ENCODE assay signal across 10 cellular contexts in the genomic region with DNA sequence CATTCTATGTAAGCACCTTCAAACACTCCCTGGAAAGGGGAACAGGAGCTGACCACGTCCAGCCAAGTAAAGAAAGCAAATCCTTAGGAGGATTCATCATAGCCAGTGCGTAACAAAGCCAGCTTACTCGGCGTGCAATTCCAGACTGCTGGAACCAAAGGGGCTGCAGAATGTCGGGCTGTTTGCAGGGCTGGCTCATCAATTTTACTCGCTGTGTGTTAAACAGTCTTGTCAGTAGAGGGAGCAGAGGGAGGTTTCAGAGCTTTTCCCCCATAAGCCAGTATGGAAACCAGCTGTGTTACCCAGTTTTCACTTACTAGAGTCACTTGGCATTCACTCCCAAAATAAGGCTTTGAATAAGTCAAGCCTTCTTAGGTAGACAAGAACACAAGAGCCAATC.
DNase-seq lines count a peak whose midpoint lies in the region; ATAC-seq, FAIRE-seq and TF ChIP-seq lines count a peak whose summit lies in the region.
"Had no signal": no experiment of that assay in that cellular context is flagged by ENCODE, and none has a peak within 500 bp of the region (broad histone marks: within the 10 kb centered on the region; RNA-seq: fewer than 3 reads in every experiment).

No MANE protein-coding gene starts in this region.

- TF ChIP-seq CTCF in LNCaP clone FGC (IDR thresholded peaks at IDR 0.05; ENCODE audit: control insufficient read depth, extremely low read depth, insufficient read depth) = peak; percentile 31; the same call in 1 of the 2 replicates
- TF ChIP-seq CTCF in bronchial epithelial cell (IDR thresholded peaks at IDR 0.05; ENCODE audit: insufficient read depth, low read length, severe bottlenecking) = peak; percentile 38

- DNase-seq in GM04503 (ENCODE audit: low read depth) = peak; percentile 33
- no peak for DNase-seq in LNCaP clone FGC (ENCODE audit: low read depth)
- peak; percentile 17 for DNase-seq in bronchial epithelial cell (ENCODE audit: low read depth)
- peak; percentile 50 for DNase-seq in myocyte (ENCODE audit: low read depth)
- DNase-seq in OCI-M1 (lab: John Stamatoyannopoulos, UW) = no peak
- no peak for DNase-seq in UCSD-AML1 (lab: John Stamatoyannopoulos, UW; ENCODE audit: unreplicated experiment)
- DNase-seq: left cardiac atrium; stimulated activated naive CD8-positive, alpha-beta T cell treated with anti-CD3 and anti-CD28 coated beads, Interleukin-15, amount 100 ng/mL, for 72 hours had no signal

- H3K4me3 ChIP-seq in LNCaP clone FGC (ENCODE audit: low read depth, low read length) (no peak overlapping the region), bronchial epithelial cell (ENCODE audit: low read depth, low read length) (no peak overlapping the region)

- no peak for FAIRE-seq in bronchial epithelial cell (lab: Jason Lieb, UNC)

- no peaks in the 10 kb centered on the region for H3K27me3 ChIP-seq in bronchial epithelial cell (ENCODE audit: control insufficient read depth, insufficient read depth, low read length)

- peaks cover 6% of the 10 kb centered on the region for H3K36me3 ChIP-seq in bronchial epithelial cell (ENCODE audit: control insufficient read depth, insufficient read depth, low read length)

- ATAC-seq in GM18870 (IDR thresholded peaks at IDR 0.05; ENCODE audit: unreplicated experiment) (no peak), HG02588 (IDR thresholded peaks at IDR 0.05; ENCODE audit: unreplicated experiment) (no peak)
- ATAC-seq: stimulated activated naive CD8-positive, alpha-beta T cell treated with anti-CD3 and anti-CD28 coated beads, Interleukin-15, amount 100 ng/mL, for 72 hours had no signal

Comparison
In these comparisons a context has a peak if more than half of its experiments do, and no peak if none do; other contexts are left out.
1. DNase-seq: peak in GM04503 (single experiment), bronchial epithelial cell (single experiment) and myocyte (single experiment); none in LNCaP clone FGC (single experiment), OCI-M1 (single experiment) and UCSD-AML1 (single experiment).